In genomic region chr10:103193107-103193819, GRCh38 we compare ENCODE assay signal across 1 cellular context.
TF ChIP-seq lines count a peak whose summit lies in the region.

Gene NT5C2, minus strand, starts transcription at chr10:103193272. Its CDS starts 18,314 bp downstream, at chr10:103174958.

TF ChIP-seq in WTC11, 78 proteins besides CTCF, POLR2A, EP300 and RAD21 (continued from another document):
- TF ChIP-seq ZSCAN18 (CRISPR knock-in tag; IDR thresholded peaks at IDR 0.05), result no peak
- 0 out of 2 replicates have a peak, but pooled peaks have one; percentile 15 for TF ChIP-seq FOXK1 (CRISPR knock-in tag; IDR thresholded peaks at IDR 0.05)
- no peak for TF ChIP-seq FOXJ3 (CRISPR knock-in tag; IDR thresholded peaks at IDR 0.05; ENCODE audit: borderline replicate concordance)
- no peak for TF ChIP-seq MAX (CRISPR knock-in tag; IDR thresholded peaks at IDR 0.05)
- no peak; the same call in 1 of the 2 replicates for TF ChIP-seq USF2 (CRISPR knock-in tag; IDR thresholded peaks at IDR 0.05)
- no peak for TF ChIP-seq ZNF396 (CRISPR knock-in tag; IDR thresholded peaks at IDR 0.05; ENCODE audit: borderline replicate concordance)
- no peak for TF ChIP-seq ELF4 (CRISPR knock-in tag; IDR thresholded peaks at IDR 0.05; ENCODE audit: low read depth)
- TF ChIP-seq GRHL2 (CRISPR knock-in tag; IDR thresholded peaks at IDR 0.05; ENCODE audit: insufficient replicate concordance, severe bottlenecking), result no peak
- TF ChIP-seq OVOL2 (CRISPR knock-in tag; IDR thresholded peaks at IDR 0.05; ENCODE audit: borderline replicate concordance), result no peak
- no peak for TF ChIP-seq PRRX2 (CRISPR knock-in tag; IDR thresholded peaks at IDR 0.05)
- TF ChIP-seq STAT6 (CRISPR knock-in tag; conservative IDR thresholded peaks at IDR 0.05; ENCODE audit: low read depth), result no peak
- no peak for TF ChIP-seq ERG (CRISPR knock-in tag; IDR thresholded peaks at IDR 0.05)
- no peak for TF ChIP-seq NR1H2 (CRISPR knock-in tag; IDR thresholded peaks at IDR 0.05)
- peak; percentile 39 for TF ChIP-seq SP1 (CRISPR knock-in tag; conservative IDR thresholded peaks at IDR 0.05)
- TF ChIP-seq CDX4 (CRISPR knock-in tag; IDR thresholded peaks at IDR 0.05; ENCODE audit: borderline replicate concordance), result no peak
- TF ChIP-seq IRF1 (CRISPR knock-in tag; IDR thresholded peaks at IDR 0.05), result no peak
- no peak for TF ChIP-seq TEAD4 (CRISPR knock-in tag; IDR thresholded peaks at IDR 0.05)
- no peak for TF ChIP-seq ZMAT4 (CRISPR knock-in tag; IDR thresholded peaks at IDR 0.05)
- no peak; the same call in 1 of the 2 replicates for TF ChIP-seq HMGXB4 (CRISPR knock-in tag; IDR thresholded peaks at IDR 0.05)
- TF ChIP-seq ZNF232 (CRISPR knock-in tag; IDR thresholded peaks at IDR 0.05), result 0 out of 2 replicates have a peak, but pooled peaks have one; percentile 72
- TF ChIP-seq NFYB (CRISPR knock-in tag; conservative IDR thresholded peaks at IDR 0.05; ENCODE audit: low read depth), result no peak
- peak; percentile 43; the same call in 1 of the 2 replicates for TF ChIP-seq RELA (CRISPR knock-in tag; IDR thresholded peaks at IDR 0.05; ENCODE audit: borderline replicate concordance)
- TF ChIP-seq ATF3 (CRISPR knock-in tag; conservative IDR thresholded peaks at IDR 0.05), result no peak
- no peak for TF ChIP-seq CREB1 (CRISPR knock-in tag; IDR thresholded peaks at IDR 0.05)
- TF ChIP-seq TP53 (CRISPR knock-in tag; IDR thresholded peaks at IDR 0.05), result 0 out of 2 replicates have a peak, but pooled peaks have one; percentile 24
- no peak for TF ChIP-seq TCF7 (CRISPR knock-in tag; IDR thresholded peaks at IDR 0.05; ENCODE audit: low read depth)
- no peak for TF ChIP-seq E2F5 (CRISPR knock-in tag; IDR thresholded peaks at IDR 0.05)
- no peak for TF ChIP-seq CREM (CRISPR knock-in tag; IDR thresholded peaks at IDR 0.05)
- TF ChIP-seq ZNF219 (CRISPR knock-in tag; IDR thresholded peaks at IDR 0.05; ENCODE audit: borderline replicate concordance), result no peak
- TF ChIP-seq ZNF416 (CRISPR knock-in tag; IDR thresholded peaks at IDR 0.05), result no peak
- no peak for TF ChIP-seq FOXP4 (CRISPR knock-in tag; IDR thresholded peaks at IDR 0.05)
